In genomic region chr19:7370546-7370945, GRCh38 we compare ENCODE assay signal across 15 cellular contexts. TPM values are rescaled to one million over a fixed set of nuclear protein-coding genes. Genes with fewer than 3 reads are reported as not detected.
DNase-seq lines count a peak whose midpoint lies in the region; ATAC-seq and TF ChIP-seq lines count a peak whose summit lies in the region.
"Had no signal": no experiment of that assay in that cellular context is flagged by ENCODE, and none has a peak within 500 bp of the region (broad histone marks: within the 10 kb centered on the region; RNA-seq: fewer than 3 reads in every experiment).

No MANE protein-coding gene starts in this region.

- no peak for TF ChIP-seq EP300 in gastroesophageal sphincter (IDR thresholded peaks at IDR 0.05)

- TF ChIP-seq CTCF in gastroesophageal sphincter (IDR thresholded peaks at IDR 0.05), result no peak

- H3K27ac ChIP-seq in gastroesophageal sphincter, result peak overlapping the region; percentile 49 to 82 (median 62)
- H3K27ac ChIP-seq: GM23248 had no signal

- peak overlapping the region; percentile 29 for H3K27ac Mint-ChIP-seq in activated naive CD8-positive, alpha-beta T cell
- no peak overlapping the region for H3K27ac Mint-ChIP-seq in activated naive CD8-positive, alpha-beta T cell treated with anti-CD3 and anti-CD28 coated beads for 36 hours
- peak overlapping the region; percentile 88 for H3K27ac Mint-ChIP-seq in stimulated activated effector memory CD8-positive, alpha-beta T cell treated with anti-CD3 and anti-CD28 coated beads, Interleukin-12 subunit alpha, Interleukin-12 subunit beta, amount 100 ng/mL, for 72 hours

- no peaks in the 10 kb centered on the region for H3K9me3 Mint-ChIP-seq in activated naive CD8-positive, alpha-beta T cell (ENCODE audit: low read depth)
- no peaks in the 10 kb centered on the region for H3K9me3 Mint-ChIP-seq in activated naive CD8-positive, alpha-beta T cell treated with anti-CD3 and anti-CD28 coated beads for 36 hours
- H3K9me3 Mint-ChIP-seq in stimulated activated effector memory CD8-positive, alpha-beta T cell treated with anti-CD3 and anti-CD28 coated beads, Interleukin-12 subunit alpha, Interleukin-12 subunit beta, amount 100 ng/mL, for 72 hours, result no peaks in the 10 kb centered on the region
- H3K9me3 Mint-ChIP-seq: CD4-positive, CD25-positive, alpha-beta regulatory T cell had no signal

- no peaks in the 10 kb centered on the region for H3K27me3 Mint-ChIP-seq in activated naive CD8-positive, alpha-beta T cell
- H3K27me3 Mint-ChIP-seq in activated naive CD8-positive, alpha-beta T cell treated with anti-CD3 and anti-CD28 coated beads for 36 hours, result no peaks in the 10 kb centered on the region
- H3K27me3 Mint-ChIP-seq: CD4-positive, CD25-positive, alpha-beta regulatory T cell had no signal

- ATAC-seq in gastroesophageal sphincter (no peak), GM21737 (IDR thresholded peaks at IDR 0.05; ENCODE audit: unreplicated experiment) (no peak)
- ATAC-seq in stimulated activated effector memory CD8-positive, alpha-beta T cell treated with anti-CD3 and anti-CD28 coated beads, Interleukin-12 subunit alpha, Interleukin-12 subunit beta, amount 100 ng/mL, for 72 hours, result no peak
- ATAC-seq: GM12878 had no signal

- 45 to 51% methylated on average over 8 to 10 of the region's 10 CpGs for WGBS in gastroesophageal sphincter (ENCODE audit: low coverage in 1 of 2), 2 donors

- DNase-seq in activated naive CD8-positive, alpha-beta T cell treated with anti-CD3 and anti-CD28 coated beads for 36 hours, result no peak
- DNase-seq in stimulated activated effector memory CD8-positive, alpha-beta T cell treated with anti-CD3 and anti-CD28 coated beads, Interleukin-12 subunit alpha, Interleukin-12 subunit beta, amount 100 ng/mL, for 72 hours (ENCODE audit: low spot score in 2 of 2), result no peak
- no peak for DNase-seq in UCSD-AML1 (lab: John Stamatoyannopoulos, UW; ENCODE audit: unreplicated experiment)
- DNase-seq in middle frontal gyrus (ENCODE audit: extremely low spot score, low spot score), result no peak
- no peak for DNase-seq in stimulated activated CD4-positive, alpha-beta T cell treated with anti-CD3 and anti-CD28 coated beads, Interleukin-1b, Interleukin-23, amount 100 ng/mL, for 48 hours
- DNase-seq: 8988T; Calu3; CD4-positive, CD25-positive, alpha-beta regulatory T cell; DMS 273 treated with DMSO at 0.1 percent for 48 hours; GM23248 had no signal

- H3K36me3 Mint-ChIP-seq in activated naive CD8-positive, alpha-beta T cell, result no peaks in the 10 kb centered on the region
- H3K36me3 Mint-ChIP-seq in activated naive CD8-positive, alpha-beta T cell treated with anti-CD3 and anti-CD28 coated beads for 36 hours, result peaks cover 19% of the 10 kb centered on the region
- peaks cover 70% of the 10 kb centered on the region for H3K36me3 Mint-ChIP-seq in stimulated activated effector memory CD8-positive, alpha-beta T cell treated with anti-CD3 and anti-CD28 coated beads, Interleukin-12 subunit alpha, Interleukin-12 subunit beta, amount 100 ng/mL, for 72 hours

- peaks cover 0 to 17% (median 0%) of the 10 kb centered on the region in 3 donors for H3K4me1 ChIP-seq in gastroesophageal sphincter

- TF ChIP-seq POLR2A in gastroesophageal sphincter (IDR thresholded peaks at IDR 0.05), result no peak

- H3K4me1 Mint-ChIP-seq in activated naive CD8-positive, alpha-beta T cell (ENCODE audit: low read depth), result peaks cover 15% of the 10 kb centered on the region
- peaks cover 7% of the 10 kb centered on the region for H3K4me1 Mint-ChIP-seq in activated naive CD8-positive, alpha-beta T cell treated with anti-CD3 and anti-CD28 coated beads for 36 hours
- peaks cover 7% of the 10 kb centered on the region for H3K4me1 Mint-ChIP-seq in stimulated activated effector memory CD8-positive, alpha-beta T cell treated with anti-CD3 and anti-CD28 coated beads, Interleukin-12 subunit alpha, Interleukin-12 subunit beta, amount 100 ng/mL, for 72 hours

- no peak overlapping the region for H3K4me3 ChIP-seq in gastroesophageal sphincter
- H3K4me3 ChIP-seq: BLaER1 treated with 17β-estradiol and CSF1 and Interleukin-3, amounts not matched to agents 10 nM and 100 nM; GM12878; GM23248 had no signal

- H3K36me3 ChIP-seq in gastroesophageal sphincter, result no peaks in the 10 kb centered on the region

- H3K4me3 Mint-ChIP-seq in activated naive CD8-positive, alpha-beta T cell, result no peak overlapping the region
- H3K4me3 Mint-ChIP-seq in activated naive CD8-positive, alpha-beta T cell treated with anti-CD3 and anti-CD28 coated beads for 36 hours, result no peak overlapping the region
- H3K4me3 Mint-ChIP-seq in stimulated activated effector memory CD8-positive, alpha-beta T cell treated with anti-CD3 and anti-CD28 coated beads, Interleukin-12 subunit alpha, Interleukin-12 subunit beta, amount 100 ng/mL, for 72 hours, result no peak overlapping the region
- H3K4me3 Mint-ChIP-seq: CD4-positive, CD25-positive, alpha-beta regulatory T cell had no signal

- H3K27me3 ChIP-seq in gastroesophageal sphincter, result no peaks in the 10 kb centered on the region
- H3K27me3 ChIP-seq: BLaER1 treated with 17β-estradiol and CSF1 and Interleukin-3, amounts not matched to agents 10 nM and 100 nM had no signal

- H3K9me3 ChIP-seq in gastroesophageal sphincter, result no peaks in the 10 kb centered on the region
- H3K9me3 ChIP-seq: BLaER1 treated with 17β-estradiol and CSF1 and Interleukin-3, amounts not matched to agents 10 nM and 100 nM had no signal

RNA-seq across cellular contexts. Expression of gene ARHGEF18, which starts 21.8 kb away (rescaled TPM):
- 10 to 100 TPM; 26.3 to 30.8 TPM for total RNA-seq in activated naive CD8-positive, alpha-beta T cell treated with anti-CD3 and anti-CD28 coated beads for 36 hours
- 10 to 100 TPM; 21.3 to 45.2 (median 30.4) TPM for total RNA-seq in gastroesophageal sphincter
